In genomic region chr11:6406370-6406769, GRCh38 we compare ENCODE assay signal across 22 cellular contexts. TPM values are rescaled to one million over a fixed set of nuclear protein-coding genes. Genes with fewer than 3 reads are reported as not detected.
A peak's percentile ranks its signal among the peaks of the same experiment; 100 is the strongest.
DNase-seq lines count a peak whose midpoint lies in the region; ATAC-seq, FAIRE-seq and TF ChIP-seq lines count a peak whose summit lies in the region.
"Had no signal": no experiment of that assay in that cellular context is flagged by ENCODE, and none has a peak within 500 bp of the region (broad histone marks: within the 10 kb centered on the region; RNA-seq: fewer than 3 reads in every experiment).

No MANE protein-coding gene starts in this region.

- H3K27me3 Mint-ChIP-seq in activated T-helper 17 cell treated with anti-CD3 and anti-CD28 coated beads, Interleukin-2, amount 50 U/mL, for 72 hours = no peaks in the 10 kb centered on the region
- H3K27me3 Mint-ChIP-seq: stimulated activated naive B cell treated with anti-CD40 and anti-IgM and Interleukin-4, amounts not matched to agents 10 μg/mL and 1 μg/mL and 100 μg/mL, for 72 hours had no signal

- H3K4me3 ChIP-seq in liver (ENCODE audit: low read depth in 1 of 3, low read length in 3 of 3) (no peak overlapping the region), HepG2 (replicated peaks in 1 of 3; ENCODE audit: insufficient read depth in 1 of 3, low read depth in 2 of 3, low read length in 3 of 3) (no peak overlapping the region), hepatocyte (no peak overlapping the region)
- H3K4me3 ChIP-seq: cardiac muscle cell, pancreas, thoracic aorta, uterus had no signal

- no peak for DNase-seq in HepG2 (ENCODE audit: low spot score)
- no peak for DNase-seq in hepatocyte (ENCODE audit: low spot score)
- DNase-seq in stimulated activated CD4-positive, alpha-beta T cell treated with anti-CD3 and anti-CD28 coated beads, Interleukin-1b, Interleukin-23, amount 100 ng/mL, for 48 hours = no peak
- no peak for DNase-seq in stimulated activated CD4-positive, alpha-beta T cell treated with anti-CD3 and anti-CD28 coated beads, Interleukin-2, amount 100 ng/mL, for 24 hours
- DNase-seq: activated CD4-positive, alpha-beta T cell treated with anti-CD3 and anti-CD28 coated beads for 48 hours; activated effector memory CD4-positive, alpha-beta T cell treated with anti-CD3 and anti-CD28 coated beads, Interleukin-2, amount 50 U/mL, for 16 hours; NCI-H1092 treated with DMSO at 0.1 percent for 48 hours; NCI-H1930; NCI-H2227 treated with DMSO at 0.1 percent for 48 hours; NCI-H69; nephron progenitor cell; pancreas; stimulated activated CD4-positive, alpha-beta T cell treated with anti-CD3 and anti-CD28 coated beads, Interleukin-4, amount 100 ng/mL, for 1 hour; stimulated activated naive B cell treated with anti-CD40 and anti-IgM and Interleukin-4, amounts not matched to agents 10 μg/mL and 1 μg/mL and 100 μg/mL, for 72 hours; uterus had no signal

- no peak overlapping the region for H3K4me3 Mint-ChIP-seq in activated T-helper 17 cell treated with anti-CD3 and anti-CD28 coated beads, Interleukin-2, amount 50 U/mL, for 72 hours
- H3K4me3 Mint-ChIP-seq: IgD-negative memory B cell; nephron progenitor cell; stimulated activated naive B cell treated with anti-CD40 and anti-IgM and Interleukin-4, amounts not matched to agents 10 μg/mL and 1 μg/mL and 100 μg/mL, for 72 hours had no signal

- intact Hi-C loops in HepG2 (cut with micrococcal nuclease; ENCODE audit: unreplicated experiment) = no loop called here

- ATAC-seq in HepG2 = no peak
- ATAC-seq in activated T-helper 17 cell treated with anti-CD3 and anti-CD28 coated beads, Interleukin-2, amount 50 U/mL, for 72 hours (replicated peaks) = no peak
- ATAC-seq in HG02642 (IDR thresholded peaks at IDR 0.05; ENCODE audit: poor library complexity, unreplicated experiment) = no peak
- ATAC-seq: stimulated activated naive B cell treated with anti-CD40 and anti-IgM and Interleukin-4, amounts not matched to agents 10 μg/mL and 1 μg/mL and 100 μg/mL, for 72 hours had no signal

- 23% methylated on average over 2 of the region's 2 CpGs for WGBS in liver
- WGBS in HepG2 (ENCODE audit: low lambda C conversion rate) = 0% methylated on average over 2 of the region's 2 CpGs
- WGBS in hepatocyte (ENCODE audit: low lambda C conversion rate, missing lambda C conversion rate) = 37% methylated on average over 2 of the region's 2 CpGs

- H2AFZ ChIP-seq in HepG2 (ENCODE audit: low read length) (no peak overlapping the region), hepatocyte (no peak overlapping the region)

- TF ChIP-seq CTCF in liver (IDR thresholded peaks at IDR 0.05; ENCODE audit: low read depth, low read length, missing input control) = no peak
- no peak for TF ChIP-seq CTCF in HepG2 (CRISPR knock-in tag; IDR thresholded peaks at IDR 0.05)
- no peak for TF ChIP-seq CTCF in hepatocyte (IDR thresholded peaks at IDR 0.05; ENCODE audit: poor library complexity)

- H3K9me3 ChIP-seq in liver (ENCODE audit: control insufficient read depth in 4 of 4, low read length in 3 of 4) (no peaks in the 10 kb centered on the region), HepG2 (ENCODE audit: low read length) (no peaks in the 10 kb centered on the region), hepatocyte (ENCODE audit: low read depth) (no peaks in the 10 kb centered on the region)
- H3K9me3 ChIP-seq: pancreas, thoracic aorta, uterus had no signal

- TF ChIP-seq EP300 in HepG2 (IDR thresholded peaks at IDR 0.05; ENCODE audit: low read depth in 2 of 2, low read length in 2 of 2) (no peak), HepG2 (CRISPR knock-in tag; IDR thresholded peaks at IDR 0.05; ENCODE audit: borderline replicate concordance) (no peak)

- H3K27me3 ChIP-seq in liver (ENCODE audit: control insufficient read depth in 4 of 4, insufficient read depth in 4 of 4, low read length in 3 of 4) (no peaks in the 10 kb centered on the region), HepG2 (ENCODE audit: control insufficient read depth in 1 of 2, insufficient read depth in 2 of 2, low read length in 2 of 2) (peaks cover 0 to 5% of the 10 kb centered on the region in 2 experiments; a peak in 1 of 5 replicates), hepatocyte (no peaks in the 10 kb centered on the region)
- H3K27me3 ChIP-seq: cardiac muscle cell, pancreas, uterus had no signal

- CTCF ChIA-PET in HepG2 (lab: Yijun Ruan, JAX; ENCODE audit: low intra/inter-chr PET ratio, low total read pairs) = no interaction called here

- TF ChIP-seq POLR2A in HepG2 (IDR thresholded peaks at IDR 0.05; ENCODE audit: insufficient read depth in 1 of 2, low read depth in 2 of 2, low read length in 2 of 2) = no peak

- BruUV-seq in HepG2 (replicated peaks; lab: Mats Ljungman, UMichigan) = no TSS peak

- FAIRE-seq in HepG2 (lab: Jason Lieb, UNC) = no peak
- FAIRE-seq: pancreas had no signal

- no peaks in the 10 kb centered on the region for H3K79me2 ChIP-seq in HepG2 (ENCODE audit: insufficient read depth, low read length)
- H3K79me2 ChIP-seq in hepatocyte = no peaks in the 10 kb centered on the region

- H3K9me3 Mint-ChIP-seq in activated T-helper 17 cell treated with anti-CD3 and anti-CD28 coated beads, Interleukin-2, amount 50 U/mL, for 72 hours = no peaks in the 10 kb centered on the region
- H3K9me3 Mint-ChIP-seq: IgD-negative memory B cell; nephron progenitor cell; stimulated activated naive B cell treated with anti-CD40 and anti-IgM and Interleukin-4, amounts not matched to agents 10 μg/mL and 1 μg/mL and 100 μg/mL, for 72 hours had no signal

- H3K4me2 ChIP-seq in HepG2 (ENCODE audit: low read depth, low read length) (no peak overlapping the region), hepatocyte (peak overlapping the region; percentile 33)

- peak overlapping the region; percentile 9 for H3K27ac Mint-ChIP-seq in activated T-helper 17 cell treated with anti-CD3 and anti-CD28 coated beads, Interleukin-2, amount 50 U/mL, for 72 hours
- H3K27ac Mint-ChIP-seq: nephron progenitor cell; stimulated activated naive B cell treated with anti-CD40 and anti-IgM and Interleukin-4, amounts not matched to agents 10 μg/mL and 1 μg/mL and 100 μg/mL, for 72 hours had no signal

- H3K9ac ChIP-seq in liver (ENCODE audit: low read depth in 1 of 2, low read length in 2 of 2) (no peak overlapping the region), HepG2 (ENCODE audit: insufficient read depth, low read depth, low read length) (no peak overlapping the region)

- H3K9me2 ChIP-seq in hepatocyte (replicated peaks; ENCODE audit: insufficient read depth) = no peaks in the 10 kb centered on the region

- TF ChIP-seq RAD21 in liver (IDR thresholded peaks at IDR 0.05) = no peak
- no peak for TF ChIP-seq RAD21 in HepG2 (CRISPR knock-in tag; IDR thresholded peaks at IDR 0.05)

- H3K27ac ChIP-seq in liver (ENCODE audit: low read depth in 1 of 2, low read length in 2 of 2) (no peak overlapping the region), HepG2 (ENCODE audit: extremely low read length, insufficient read depth, low read length) (no peak overlapping the region), hepatocyte (no peak overlapping the region)
- H3K27ac ChIP-seq: cardiac muscle cell, pancreas, thoracic aorta, uterus had no signal

- POLR2A ChIA-PET in HepG2 (lab: Yijun Ruan, JAX) = interaction anchor here (1.0 to 2.2 kb wide), 2 partner anchors 13 to 16 kb away, joined by 3 to 4 read pairs; partner anchors contain the start of genes APBB1 and SMPD1

- in situ Hi-C loops in HepG2 (cut with HindIII; ENCODE audit: extremely low pct_ligation_motif_present, low pct_unique_long_range_greater_than_20kb) = no loop called here

- H3K36me3 ChIP-seq in liver (ENCODE audit: control insufficient read depth in 4 of 4, insufficient read depth in 3 of 4, low read depth in 1 of 4, low read length in 3 of 4) (peaks cover 0 to 6% (median 0%) of the 10 kb centered on the region in 4 donors), HepG2 (replicated peaks in 1 of 2; ENCODE audit: control insufficient read depth in 1 of 2, insufficient read depth in 2 of 2, low read length in 2 of 2) (no peaks in the 10 kb centered on the region), hepatocyte (replicated peaks; ENCODE audit: insufficient read depth, low read depth) (no peaks in the 10 kb centered on the region)
- H3K36me3 ChIP-seq: pancreas, uterus had no signal

- peaks cover 0 to 4% (median 0%) of the 10 kb centered on the region in 4 donors for H3K4me1 ChIP-seq in liver (ENCODE audit: control insufficient read depth in 4 of 4, insufficient read depth in 4 of 4, low read length in 3 of 4)
- H3K4me1 ChIP-seq in HepG2 (ENCODE audit: insufficient read depth, low read length) = peaks cover 27% of the 10 kb centered on the region
- peaks cover 7% of the 10 kb centered on the region for H3K4me1 ChIP-seq in hepatocyte (ENCODE audit: insufficient read depth)
- H3K4me1 ChIP-seq: pancreas had no signal

- peaks cover 39% of the 10 kb centered on the region for H3K36me3 Mint-ChIP-seq in activated T-helper 17 cell treated with anti-CD3 and anti-CD28 coated beads, Interleukin-2, amount 50 U/mL, for 72 hours (ENCODE audit: low read depth)
- H3K36me3 Mint-ChIP-seq: IgD-negative memory B cell had no signal

- H4K20me1 ChIP-seq in HepG2 (ENCODE audit: insufficient read depth, low read length) (no peaks in the 10 kb centered on the region), hepatocyte (ENCODE audit: insufficient read depth, poor library complexity, severe bottlenecking) (no peaks in the 10 kb centered on the region)

- peaks cover 49% of the 10 kb centered on the region for H3K4me1 Mint-ChIP-seq in activated T-helper 17 cell treated with anti-CD3 and anti-CD28 coated beads, Interleukin-2, amount 50 U/mL, for 72 hours

RNA-seq across cellular contexts. Expression of gene APBB1, which starts 12.5 kb away (rescaled TPM):
- 1 to 10 TPM; 8.1 to 8.6 TPM for total RNA-seq in liver
- 1 to 10 TPM; 2.5 to 4.5 TPM for polyA plus RNA-seq in liver
- total RNA-seq in HepG2 (2016; rRNA removed; fragmentation: Illumina TruSeq; extraction: Trizol) = 2.4 and 3.5 TPM in 2 replicates
- 1.0 and 1.7 TPM in 2 replicates for total RNA-seq in HepG2 (2016; cell fraction: cytosol; rRNA removed; fragmentation: Illumina TruSeq; extraction: Trizol; ENCODE audit: low read depth)
- 2.1 and 2.8 TPM in 2 replicates for total RNA-seq in HepG2 (2016; cell fraction: insoluble cytoplasmic fraction; rRNA removed; fragmentation: Illumina TruSeq; extraction: Trizol)
- total RNA-seq in HepG2 (2016; cell fraction: membrane; rRNA removed; fragmentation: Illumina TruSeq; extraction: Trizol) = 1.9 and 2.4 TPM in 2 replicates
- total RNA-seq in HepG2 (2016; cell fraction: nucleus; rRNA removed; fragmentation: Illumina TruSeq; extraction: Trizol) = 1.5 and 2.5 TPM in 2 replicates
- polyA plus RNA-seq in HepG2 (2011; rRNA removed) = 1.7 and 2.4 TPM in 2 replicates
- polyA plus RNA-seq in HepG2 (2011; cell fraction: cytosol; rRNA removed) = 1.7 and 1.8 TPM in 2 replicates
- 3.0 and 5.2 TPM in 2 replicates for polyA plus RNA-seq in HepG2 (2011; cell fraction: nucleus; rRNA removed)
- 0.78 and 1.0 TPM in 2 replicates for polyA plus RNA-seq in HepG2 (2012)
- 1.1 and 1.3 TPM in 2 replicates for polyA plus RNA-seq in HepG2 (2016; cell fraction: cytosol; fragmentation: Illumina TruSeq; extraction: Trizol; ENCODE audit: low read depth)
- polyA plus RNA-seq in HepG2 (2016; cell fraction: insoluble cytoplasmic fraction; fragmentation: Illumina TruSeq; extraction: Trizol; ENCODE audit: low read depth) = 1.9 and 2.0 TPM in 2 replicates
- polyA plus RNA-seq in HepG2 (2016; cell fraction: membrane; fragmentation: Illumina TruSeq; extraction: Trizol; ENCODE audit: low read depth) = 1.4 and 1.5 TPM in 2 replicates
- 2.7 and 3.0 TPM in 2 replicates for polyA plus RNA-seq in HepG2 (2016; cell fraction: nucleus; fragmentation: Illumina TruSeq; extraction: Trizol; ENCODE audit: insufficient read depth, low read depth)
- 0.37 and 2.9 TPM in 2 replicates for polyA minus RNA-seq in HepG2 (2011; rRNA and poly(A)+ RNA removed; ENCODE audit: low replicate concordance)
- 0.44 and 2.0 TPM in 2 replicates for polyA minus RNA-seq in HepG2 (2011; cell fraction: cytosol; rRNA and poly(A)+ RNA removed)
- 1.9 and 2.4 TPM in 2 replicates for polyA minus RNA-seq in HepG2 (2011; cell fraction: nucleus; rRNA and poly(A)+ RNA removed)
- 10 to 100 TPM; 46.1 to 62.5 TPM for total RNA-seq in activated T-helper 17 cell treated with anti-CD3 and anti-CD28 coated beads, Interleukin-2, amount 50 U/mL, for 72 hours
- total RNA-seq in hepatocyte = 33.0 and 38.3 TPM in 2 replicates
- polyA plus RNA-seq in hepatocyte = 41.5 and 48.7 TPM in 2 replicates

RNA-seq across cellular contexts. Expression of gene SMPD1, which starts 16.1 kb away (rescaled TPM):
- total RNA-seq in liver (10 to 100 TPM; 15.4 to 25.9 TPM), HepG2 (2016; rRNA removed; fragmentation: Illumina TruSeq; extraction: Trizol) (5.3 and 8.4 TPM in 2 replicates), hepatocyte (65.2 and 70.0 TPM in 2 replicates)
- polyA plus RNA-seq in liver (10 to 100 TPM; 65.0 to 91.6 TPM), HepG2 (2011; rRNA removed) (6.3 and 9.2 TPM in 2 replicates), hepatocyte (61.7 and 63.0 TPM in 2 replicates)
- 3.1 and 3.7 TPM in 2 replicates for total RNA-seq in HepG2 (2016; cell fraction: cytosol; rRNA removed; fragmentation: Illumina TruSeq; extraction: Trizol; ENCODE audit: low read depth)
- 3.9 and 9.3 TPM in 2 replicates for total RNA-seq in HepG2 (2016; cell fraction: insoluble cytoplasmic fraction; rRNA removed; fragmentation: Illumina TruSeq; extraction: Trizol)
- total RNA-seq in HepG2 (2016; cell fraction: membrane; rRNA removed; fragmentation: Illumina TruSeq; extraction: Trizol) = 7.2 TPM in 2 replicates
- 7.5 and 7.8 TPM in 2 replicates for total RNA-seq in HepG2 (2016; cell fraction: nucleus; rRNA removed; fragmentation: Illumina TruSeq; extraction: Trizol)
- 6.7 and 8.2 TPM in 2 replicates for polyA plus RNA-seq in HepG2 (2011; cell fraction: cytosol; rRNA removed)
- polyA plus RNA-seq in HepG2 (2011; cell fraction: nucleus; rRNA removed) = 5.6 and 6.2 TPM in 2 replicates
- 5.3 and 6.5 TPM in 2 replicates for polyA plus RNA-seq in HepG2 (2012)
- polyA plus RNA-seq in HepG2 (2016; cell fraction: cytosol; fragmentation: Illumina TruSeq; extraction: Trizol; ENCODE audit: low read depth) = 3.8 and 4.6 TPM in 2 replicates
- polyA plus RNA-seq in HepG2 (2016; cell fraction: insoluble cytoplasmic fraction; fragmentation: Illumina TruSeq; extraction: Trizol; ENCODE audit: low read depth) = 4.9 and 6.3 TPM in 2 replicates
- polyA plus RNA-seq in HepG2 (2016; cell fraction: membrane; fragmentation: Illumina TruSeq; extraction: Trizol; ENCODE audit: low read depth) = 8.5 and 9.0 TPM in 2 replicates
- 16.3 TPM in 2 replicates for polyA plus RNA-seq in HepG2 (2016; cell fraction: nucleus; fragmentation: Illumina TruSeq; extraction: Trizol; ENCODE audit: insufficient read depth, low read depth)
- 5.4 and 13.1 TPM in 2 replicates for polyA minus RNA-seq in HepG2 (2011; rRNA and poly(A)+ RNA removed; ENCODE audit: low replicate concordance)
- polyA minus RNA-seq in HepG2 (2011; cell fraction: cytosol; rRNA and poly(A)+ RNA removed) = 4.3 and 5.8 TPM in 2 replicates
- polyA minus RNA-seq in HepG2 (2011; cell fraction: nucleus; rRNA and poly(A)+ RNA removed) = 1.7 and 2.2 TPM in 2 replicates
- 10 to 100 TPM; 12.9 to 15.2 TPM for total RNA-seq in activated T-helper 17 cell treated with anti-CD3 and anti-CD28 coated beads, Interleukin-2, amount 50 U/mL, for 72 hours

RNA-seq across cellular contexts. Expression of gene HPX, which starts 34.4 kb away (rescaled TPM):
- total RNA-seq in liver (1,000 to 10,000 TPM; 2,251 to 9,224 TPM), HepG2 (2016; rRNA removed; fragmentation: Illumina TruSeq; extraction: Trizol) (29.6 and 57.4 TPM in 2 replicates), hepatocyte (361 and 367 TPM in 2 replicates)
- polyA plus RNA-seq in liver (1,000 to 10,000 TPM; 5,349 to 6,171 TPM), HepG2 (2011; rRNA removed) (6.2 and 9.2 TPM in 2 replicates), hepatocyte (229 and 358 TPM in 2 replicates)
- total RNA-seq in HepG2 (2016; cell fraction: cytosol; rRNA removed; fragmentation: Illumina TruSeq; extraction: Trizol; ENCODE audit: low read depth) = 7.4 and 9.1 TPM in 2 replicates
- total RNA-seq in HepG2 (2016; cell fraction: insoluble cytoplasmic fraction; rRNA removed; fragmentation: Illumina TruSeq; extraction: Trizol) = 28.5 and 59.2 TPM in 2 replicates
- total RNA-seq in HepG2 (2016; cell fraction: membrane; rRNA removed; fragmentation: Illumina TruSeq; extraction: Trizol) = 9.6 and 11.3 TPM in 2 replicates
- total RNA-seq in HepG2 (2016; cell fraction: nucleus; rRNA removed; fragmentation: Illumina TruSeq; extraction: Trizol) = 60.0 and 62.1 TPM in 2 replicates
- polyA plus RNA-seq in HepG2 (2011; cell fraction: cytosol; rRNA removed) = 7.9 and 10.5 TPM in 2 replicates
- polyA plus RNA-seq in HepG2 (2011; cell fraction: nucleus; rRNA removed) = 6.2 and 6.6 TPM in 2 replicates
- 1.3 and 1.4 TPM in 2 replicates for polyA plus RNA-seq in HepG2 (2012)
- polyA plus RNA-seq in HepG2 (2016; cell fraction: cytosol; fragmentation: Illumina TruSeq; extraction: Trizol; ENCODE audit: low read depth) = 6.7 and 7.9 TPM in 2 replicates
- 28.3 and 32.1 TPM in 2 replicates for polyA plus RNA-seq in HepG2 (2016; cell fraction: insoluble cytoplasmic fraction; fragmentation: Illumina TruSeq; extraction: Trizol; ENCODE audit: low read depth)
- polyA plus RNA-seq in HepG2 (2016; cell fraction: membrane; fragmentation: Illumina TruSeq; extraction: Trizol; ENCODE audit: low read depth) = 8.6 and 17.5 TPM in 2 replicates
- polyA plus RNA-seq in HepG2 (2016; cell fraction: nucleus; fragmentation: Illumina TruSeq; extraction: Trizol; ENCODE audit: insufficient read depth, low read depth) = 86.2 and 88.6 TPM in 2 replicates
- 0.26 and 20.4 TPM in 2 replicates for polyA minus RNA-seq in HepG2 (2011; rRNA and poly(A)+ RNA removed; ENCODE audit: low replicate concordance)
- 3.1 and 4.2 TPM in 2 replicates for polyA minus RNA-seq in HepG2 (2011; cell fraction: cytosol; rRNA and poly(A)+ RNA removed)
- 4.1 and 4.5 TPM in 2 replicates for polyA minus RNA-seq in HepG2 (2011; cell fraction: nucleus; rRNA and poly(A)+ RNA removed)
- 1 to 10 TPM in 1 of 2 donors, under 1 TPM in 1; 0.58 to 1.3 TPM for total RNA-seq in activated T-helper 17 cell treated with anti-CD3 and anti-CD28 coated beads, Interleukin-2, amount 50 U/mL, for 72 hours
- total RNA-seq: SK-MEL-5 had no signal
